Comparison of ENCODE assay signal across 8 cellular contexts in the genomic region with DNA sequence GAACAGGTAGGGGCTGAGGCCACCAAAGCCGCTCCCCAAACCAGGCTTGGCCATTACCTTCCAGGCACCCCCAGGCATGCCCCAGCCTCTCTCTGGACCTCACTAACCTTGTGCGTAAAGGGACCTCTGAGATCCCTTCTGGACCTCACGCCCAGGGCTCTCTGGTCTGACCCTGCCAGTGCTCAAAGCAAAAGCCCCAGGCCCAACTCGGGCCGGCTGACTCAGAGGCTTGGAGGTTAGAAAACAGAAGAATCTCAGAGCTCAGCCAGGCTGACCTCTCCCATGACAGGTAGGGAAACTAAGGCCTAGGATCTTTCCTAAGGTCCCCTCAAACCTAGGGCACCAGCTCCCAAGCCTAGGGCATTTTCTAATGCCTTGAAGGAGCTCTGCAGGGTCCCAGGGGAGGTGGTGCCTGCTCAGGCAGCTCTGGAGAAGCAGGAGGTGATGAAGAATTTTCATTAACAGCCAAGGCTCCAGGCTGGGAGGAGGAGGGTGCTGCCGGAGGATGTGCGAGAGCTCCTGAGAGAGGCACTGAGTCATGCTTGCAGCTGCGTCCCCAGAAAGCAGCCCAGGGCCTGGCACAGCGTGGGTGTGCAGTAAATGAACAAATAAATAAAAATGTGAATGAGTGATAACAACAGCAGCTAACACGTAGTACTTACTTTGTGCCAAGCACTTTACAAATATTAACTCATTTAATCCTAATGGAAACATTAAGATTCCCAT. TPM values are rescaled to one million over a fixed set of nuclear protein-coding genes. Genes with fewer than 3 reads are reported as not detected.
A peak's percentile ranks its signal among the peaks of the same experiment; 100 is the strongest.
DNase-seq lines count a peak whose midpoint lies in the region; ATAC-seq and TF ChIP-seq lines count a peak whose summit lies in the region.

No MANE protein-coding gene starts in this region.

- peak overlapping the region; percentile 91 for H3K27ac Mint-ChIP-seq in activated naive CD8-positive, alpha-beta T cell

- no peaks in the 10 kb centered on the region for H3K27me3 Mint-ChIP-seq in activated naive CD8-positive, alpha-beta T cell

- H3K36me3 Mint-ChIP-seq in activated naive CD8-positive, alpha-beta T cell = no peaks in the 10 kb centered on the region

- no peaks in the 10 kb centered on the region for H3K9me3 Mint-ChIP-seq in activated naive CD8-positive, alpha-beta T cell (ENCODE audit: low read depth)

- H3K4me3 ChIP-seq in LNCaP clone FGC (ENCODE audit: low read depth, low read length) = no peak overlapping the region

- H3K4me1 Mint-ChIP-seq in activated naive CD8-positive, alpha-beta T cell (ENCODE audit: low read depth) = peaks cover 76% of the 10 kb centered on the region

- DNase-seq in A172 (ENCODE audit: low spot score) = peak; percentile 89
- peak; percentile 85 for DNase-seq in LNCaP clone FGC (ENCODE audit: low read depth)
- DNase-seq in hypothalamus (lab: John Stamatoyannopoulos, UW) = peak in 30 of 51 donors; percentile 22 to 81 (median 46)
- DNase-seq in stimulated activated CD4-positive, alpha-beta T cell treated with anti-CD3 and anti-CD28 coated beads, TNF-alpha, amount 100 ng/mL, for 24 hours (ENCODE audit: low read depth in 3 of 3) = peak; percentile 44 to 66 (median 51)
- DNase-seq in midbrain (lab: John Stamatoyannopoulos, UW) = no peak

- no peak for TF ChIP-seq CTCF in LNCaP clone FGC (IDR thresholded peaks at IDR 0.05; ENCODE audit: control insufficient read depth, extremely low read depth, insufficient read depth)

- ATAC-seq in GM18909 (IDR thresholded peaks at IDR 0.05; ENCODE audit: poor library complexity, unreplicated experiment) (no peak), GM18519 (IDR thresholded peaks at IDR 0.05; ENCODE audit: low FRiP score, unreplicated experiment) (no peak)

- peak overlapping the region; percentile 53 for H3K4me3 Mint-ChIP-seq in activated naive CD8-positive, alpha-beta T cell

RNA-seq across cellular contexts. Expression of gene ARRB1, which starts 25.6 kb away (rescaled TPM):
- 18.4 and 22.2 TPM in 2 replicates for total RNA-seq in A172 (2014; rRNA removed; shearing (Covaris generic))
